20 cellular contexts compared by ENCODE assay signal in genomic region chr3:158453865-158454264, GRCh38.
A peak's percentile ranks its signal among the peaks of the same experiment; 100 is the strongest.
DNase-seq lines count a peak whose midpoint lies in the region; ATAC-seq lines count a peak whose summit lies in the region.
"Had no signal": no experiment of that assay in that cellular context is flagged by ENCODE, and none has a peak within 500 bp of the region (broad histone marks: within the 10 kb centered on the region; RNA-seq: fewer than 3 reads in every experiment).

No MANE protein-coding gene starts in this region.

- H3K27me3 Mint-ChIP-seq in T-helper 17 cell, result no peaks in the 10 kb centered on the region
- H3K27me3 Mint-ChIP-seq: CD4-positive, CD25-positive, alpha-beta regulatory T cell had no signal

- H3K4me3 Mint-ChIP-seq in T-helper 17 cell, result no peak overlapping the region
- H3K4me3 Mint-ChIP-seq: CD4-positive, CD25-positive, alpha-beta regulatory T cell had no signal

- H3K4me1 Mint-ChIP-seq in T-helper 17 cell, result no peaks in the 10 kb centered on the region

- H3K36me3 Mint-ChIP-seq in T-helper 17 cell (ENCODE audit: low read depth), result no peaks in the 10 kb centered on the region

- in situ Hi-C loops in ACHN (cut with HindIII; ENCODE audit: low pct_ligation_motif_present, low pct_unique_long_range_greater_than_20kb, low sequenced_read_pairs), result no loop called here

- DNase-seq in T-helper 17 cell, result no peak
- DNase-seq in ACHN, result no peak
- no peak for DNase-seq in iPS-NIHi7 (ENCODE audit: extremely low spot score)
- DNase-seq: CD4-positive, CD25-positive, alpha-beta regulatory T cell; DMS79; Karpas-422; NCI-H1417; NCI-H187; NCI-H2107; NCI-H446 treated with DMSO at 0.1 percent for 48 hours; NCI-H526 treated with DMSO at 0.1 percent for 48 hours; PC-9; SIG-M5; SK-N-SH had no signal

- ATAC-seq in GM18867 (IDR thresholded peaks at IDR 0.05; ENCODE audit: unreplicated experiment), result peak; percentile 86
- peak; percentile 47 for ATAC-seq in GM21786 (IDR thresholded peaks at IDR 0.05; ENCODE audit: unreplicated experiment)
- peak; percentile 67 for ATAC-seq in HG03354 (IDR thresholded peaks at IDR 0.05; ENCODE audit: poor library complexity, severe bottlenecking, unreplicated experiment)
- ATAC-seq in T-helper 17 cell, result no peak
- no peak for ATAC-seq in GM21515 (IDR thresholded peaks at IDR 0.05; ENCODE audit: unreplicated experiment)
- no peak for ATAC-seq in GM21526 (IDR thresholded peaks at IDR 0.05; ENCODE audit: low FRiP score, unreplicated experiment)
- ATAC-seq: HCT116 had no signal

- H3K27ac Mint-ChIP-seq in T-helper 17 cell, result peak overlapping the region; percentile 16
- H3K27ac Mint-ChIP-seq: CD4-positive, CD25-positive, alpha-beta regulatory T cell had no signal

- no peaks in the 10 kb centered on the region for H3K9me3 ChIP-seq in T-helper 17 cell (ENCODE audit: control insufficient read depth, low read length, poor library complexity, severe bottlenecking)
- H3K9me3 ChIP-seq: SK-N-SH had no signal

Comparison
In these comparisons a context has a peak if more than half of its experiments do, and no peak if none do; other contexts are left out.
1. ATAC-seq: peak in GM18867 (single experiment), GM21786 (single experiment) and HG03354 (single experiment); none in T-helper 17 cell (single experiment), GM21515 (single experiment) and GM21526 (single experiment).